16 cellular contexts compared by ENCODE assay signal in genomic region chr19:48627211-48627864, GRCh38. TPM values are rescaled to one million over a fixed set of nuclear protein-coding genes. Genes with fewer than 3 reads are reported as not detected.
DNase-seq lines count a peak whose midpoint lies in the region; ATAC-seq, FAIRE-seq and TF ChIP-seq lines count a peak whose summit lies in the region.
"Had no signal": no experiment of that assay in that cellular context is flagged by ENCODE, and none has a peak within 500 bp of the region (broad histone marks: within the 10 kb centered on the region; RNA-seq: fewer than 3 reads in every experiment).

No MANE protein-coding gene starts in this region.

- POLR2A ChIA-PET in CD4-positive, alpha-beta T cell (lab: Charles Lee), result interaction anchor here (1.1 to 5.0 kb wide), 3 partner anchors 9 to 18 kb away, joined by 4 to 33 read pairs (median 7); partner anchors contain the start of genes DBP, RPL18 and SPHK2

- DNase-seq in Caki2 (ENCODE audit: low read depth), result peak; percentile 61
- no peak for DNase-seq in astrocyte (ENCODE audit: low read depth)
- no peak for DNase-seq in neural crest cell (ENCODE audit: low read depth, low spot score)
- DNase-seq in CD4-positive, alpha-beta T cell, result no peak
- DNase-seq in left lung, result no peak
- DNase-seq: Karpas-422; NCI-H345; nucleus accumbens; SJCRH30; stimulated activated CD4-positive, alpha-beta T cell treated with anti-CD3 and anti-CD28 coated beads, Interleukin-4, amount 100 ng/mL, for 4 hours; testis had no signal

- H3K4me1 Mint-ChIP-seq in astrocyte (ENCODE audit: low read depth, unreplicated experiment), result peaks cover 9% of the 10 kb centered on the region
- peaks cover 48% of the 10 kb centered on the region for H3K4me1 Mint-ChIP-seq in neural crest cell
- H3K4me1 Mint-ChIP-seq in CD4-positive, alpha-beta T cell (ENCODE audit: low read depth), result peaks cover 37% of the 10 kb centered on the region

- ATAC-seq in HG03196 (IDR thresholded peaks at IDR 0.05; ENCODE audit: unreplicated experiment) (no peak), GM21447 (IDR thresholded peaks at IDR 0.05; ENCODE audit: unreplicated experiment) (no peak), left lung (no peak)
- no peak for ATAC-seq in CD4-positive, alpha-beta T cell (ENCODE audit: poor library complexity)

- H3K4me3 Mint-ChIP-seq in astrocyte (ENCODE audit: unreplicated experiment) (peak overlapping the region; percentile 16), neural crest cell (peak overlapping the region; percentile 49)
- H3K4me3 Mint-ChIP-seq in CD4-positive, alpha-beta T cell, result no peak overlapping the region

- intact Hi-C loops in CD4-positive, alpha-beta T cell (cut with DNase I, micrococcal nuclease), result loop anchor here in 1 of 2 experiments (10.0 kb wide), 1 partner anchor 367 kb away; the partner anchor contains the start of genes GYS1 and RUVBL2
- intact Hi-C loops in left lung (cut with DNase I), result no loop called here

- H4K20me1 ChIP-seq in astrocyte (ENCODE audit: insufficient read depth, low read length), result peaks cover 4% of the 10 kb centered on the region

- H3K27me3 Mint-ChIP-seq in astrocyte (ENCODE audit: low read depth, unreplicated experiment), result no peaks in the 10 kb centered on the region
- H3K27me3 Mint-ChIP-seq in neural crest cell (ENCODE audit: low read depth), result peaks cover 11% of the 10 kb centered on the region
- H3K27me3 Mint-ChIP-seq in CD4-positive, alpha-beta T cell, result no peaks in the 10 kb centered on the region

- peaks cover 5% of the 10 kb centered on the region for H3K36me3 Mint-ChIP-seq in astrocyte (ENCODE audit: low read depth, unreplicated experiment)
- no peaks in the 10 kb centered on the region for H3K36me3 Mint-ChIP-seq in neural crest cell (ENCODE audit: low read depth)
- H3K36me3 Mint-ChIP-seq in CD4-positive, alpha-beta T cell (ENCODE audit: low read depth), result peaks cover 49% of the 10 kb centered on the region

- H3K27ac Mint-ChIP-seq in astrocyte (ENCODE audit: unreplicated experiment) (no peak overlapping the region), neural crest cell (ENCODE audit: unreplicated experiment) (no peak overlapping the region)
- H3K27ac Mint-ChIP-seq in CD4-positive, alpha-beta T cell, result no peak overlapping the region

- H3K4me3 ChIP-seq in HUES64 (ENCODE audit: low read length), result no peak overlapping the region
- H3K4me3 ChIP-seq in astrocyte (ENCODE audit: insufficient read depth, low read depth, low read length), result no peak overlapping the region
- no peak overlapping the region for H3K4me3 ChIP-seq in left lung
- H3K4me3 ChIP-seq: SJCRH30, testis had no signal

- CTCF ChIA-PET in CD4-positive, alpha-beta T cell (lab: Charles Lee), result interaction anchor here (0.7 kb wide), 1 partner anchor 98 kb away, joined by 3 read pairs; no protein-coding TSS in a partner anchor

- H2AFZ ChIP-seq in astrocyte (ENCODE audit: low read depth, low read length), result no peak overlapping the region

- FAIRE-seq in astrocyte (lab: Jason Lieb, UNC), result no peak
- FAIRE-seq: endothelial cell of umbilical vein, GM18507 had no signal

- TF ChIP-seq CTCF in astrocyte (IDR thresholded peaks at IDR 0.05; ENCODE audit: insufficient read depth, low read depth, low read length) (no peak), neural crest cell (conservative IDR thresholded peaks at IDR 0.05) (no peak), left lung (IDR thresholded peaks at IDR 0.05) (no peak)
- no peak for TF ChIP-seq CTCF in CD4-positive, alpha-beta T cell (IDR thresholded peaks at IDR 0.05)

- H3K36me3 ChIP-seq in HUES64 (ENCODE audit: insufficient read depth, low read length), result 0 out of 2 replicates have a peak, but pooled peaks cover 3% of the 10 kb centered on the region
- no peaks in the 10 kb centered on the region for H3K36me3 ChIP-seq in astrocyte (ENCODE audit: insufficient read depth, low read length)
- H3K36me3 ChIP-seq in left lung, result peaks cover 0 to 42% of the 10 kb centered on the region in 2 donors

- H3K4me2 ChIP-seq in astrocyte (ENCODE audit: low read length), result no peak overlapping the region

- H3K79me2 ChIP-seq in astrocyte (ENCODE audit: insufficient read depth, low read length), result peaks cover 17% of the 10 kb centered on the region

- H3K27me3 ChIP-seq in HUES64 (ENCODE audit: insufficient read depth, low read length), result no peaks in the 10 kb centered on the region
- H3K27me3 ChIP-seq in astrocyte (ENCODE audit: insufficient read depth, low read length), result no peaks in the 10 kb centered on the region
- no peaks in the 10 kb centered on the region for H3K27me3 ChIP-seq in CD4-positive, alpha-beta T cell (ENCODE audit: control insufficient read depth, insufficient read depth, low read length)
- no peaks in the 10 kb centered on the region for H3K27me3 ChIP-seq in left lung
- H3K27me3 ChIP-seq: SJCRH30, testis had no signal

- H3K4me1 ChIP-seq in HUES64 (ENCODE audit: insufficient read depth, low read length) (peaks cover 13% of the 10 kb centered on the region), astrocyte (ENCODE audit: insufficient read depth, low read length) (peaks cover 20% of the 10 kb centered on the region), left lung (peaks cover 6 to 55% of the 10 kb centered on the region in 2 donors)

- peak overlapping the region; percentile 25; the same call in 1 of the 2 replicates for H3K27ac ChIP-seq in HUES64 (ENCODE audit: low read depth, low read length)
- H3K27ac ChIP-seq in astrocyte (ENCODE audit: low read depth, low read length), result no peak overlapping the region
- no peak overlapping the region for H3K27ac ChIP-seq in CD4-positive, alpha-beta T cell (ENCODE audit: low read depth, low read length)
- H3K27ac ChIP-seq in left lung, result no peak overlapping the region
- H3K27ac ChIP-seq: SJCRH30, testis had no signal

- in situ Hi-C loops in Caki2 (cut with HindIII; ENCODE audit: low pct_unique_long_range_greater_than_20kb, low sequenced_read_pairs), result no loop called here

- H3K9me3 ChIP-seq in HUES64 (ENCODE audit: insufficient read depth, low read depth, low read length), result no peaks in the 10 kb centered on the region
- no peaks in the 10 kb centered on the region for H3K9me3 ChIP-seq in astrocyte (ENCODE audit: insufficient read depth, low read depth, low read length)
- H3K9me3 ChIP-seq in CD4-positive, alpha-beta T cell (ENCODE audit: control insufficient read depth, low read length), result no peaks in the 10 kb centered on the region
- no peaks in the 10 kb centered on the region for H3K9me3 ChIP-seq in left lung
- H3K9me3 ChIP-seq: SJCRH30, testis had no signal

- 85% methylated on average over 6 of the region's 6 CpGs for WGBS in HUES64

- no peaks in the 10 kb centered on the region for H3K9me3 Mint-ChIP-seq in astrocyte (ENCODE audit: unreplicated experiment)
- H3K9me3 Mint-ChIP-seq in neural crest cell, result no peaks in the 10 kb centered on the region
- no peaks in the 10 kb centered on the region for H3K9me3 Mint-ChIP-seq in CD4-positive, alpha-beta T cell

- H3K9ac ChIP-seq in HUES64 (ENCODE audit: low read depth, low read length) (no peak overlapping the region), astrocyte (ENCODE audit: low read length) (no peak overlapping the region)

RNA-seq across cellular contexts. Expression of gene SPHK2, which starts 8.0 kb away (rescaled TPM):
- total RNA-seq in Caki2 (2014; rRNA removed; shearing (Covaris generic); ENCODE audit: low replicate concordance), result 3.6 and 4.8 TPM in 2 replicates
- 34.3 TPM for polyA plus RNA-seq in HUES64 (2013, experiment 1 of 2)
- 32.1 TPM for polyA plus RNA-seq in HUES64 (2013, experiment 2 of 2)
- total RNA-seq in astrocyte (25.4 and 29.4 TPM in 2 replicates), neural crest cell (48.5 and 50.3 TPM in 2 replicates), left lung (10 to 100 TPM; 21.3 to 27.5 TPM)
- total RNA-seq in CD4-positive, alpha-beta T cell, result 10 to 100 TPM; 14.1 to 15.3 TPM

RNA-seq across cellular contexts. Expression of gene RPL18, which starts 8.4 kb away (rescaled TPM):
- 2,144 and 2,176 TPM in 2 replicates for total RNA-seq in Caki2 (2014; rRNA removed; shearing (Covaris generic); ENCODE audit: low replicate concordance)
- 1,104 TPM for polyA plus RNA-seq in HUES64 (2013, experiment 1 of 2)
- 1,173 TPM for polyA plus RNA-seq in HUES64 (2013, experiment 2 of 2)
- total RNA-seq in astrocyte (1,046 and 1,102 TPM in 2 replicates), neural crest cell (1,772 and 1,774 TPM in 2 replicates), left lung (1,000 to 10,000 TPM; 1,028 to 1,088 TPM)
- 1,000 to 10,000 TPM; 2,820 to 2,913 TPM for total RNA-seq in CD4-positive, alpha-beta T cell

RNA-seq across cellular contexts. Expression of gene DBP, which starts 9.8 kb away (rescaled TPM):
- total RNA-seq in Caki2 (2014; rRNA removed; shearing (Covaris generic); ENCODE audit: low replicate concordance), result 6.2 and 15.1 TPM in 2 replicates
- 5.3 TPM for polyA plus RNA-seq in HUES64 (2013, experiment 1 of 2)
- polyA plus RNA-seq in HUES64 (2013, experiment 2 of 2), result 5.3 TPM
- total RNA-seq in astrocyte (1.2 and 1.5 TPM in 2 replicates), neural crest cell (4.9 and 5.2 TPM in 2 replicates), left lung (10 to 100 TPM in 1 of 2 donors, 1 to 10 TPM in 1; 8.9 to 10.5 TPM)
- total RNA-seq in CD4-positive, alpha-beta T cell, result 10 to 100 TPM; 48.3 to 55.6 TPM

RNA-seq across cellular contexts. Expression of gene FAM83E, which starts 12.5 kb away (rescaled TPM):
- not detected in 2 replicates for total RNA-seq in Caki2 (2014; rRNA removed; shearing (Covaris generic); ENCODE audit: low replicate concordance)
- 1.1 TPM for polyA plus RNA-seq in HUES64 (2013, experiment 1 of 2)
- 1.3 TPM for polyA plus RNA-seq in HUES64 (2013, experiment 2 of 2)
- total RNA-seq in astrocyte (1.3 and 1.7 TPM in 2 replicates), neural crest cell (5.9 and 6.1 TPM in 2 replicates), left lung (10 to 100 TPM; 15.5 to 50.0 TPM)
- 1 to 10 TPM; 1.6 to 2.6 TPM for total RNA-seq in CD4-positive, alpha-beta T cell

RNA-seq across cellular contexts. Expression of gene CA11, which starts 18.6 kb away (rescaled TPM):
- total RNA-seq in Caki2 (2014; rRNA removed; shearing (Covaris generic); ENCODE audit: low replicate concordance), result 0.46 and 2.2 TPM in 2 replicates
- 61.6 TPM for polyA plus RNA-seq in HUES64 (2013, experiment 1 of 2)
- 56.1 TPM for polyA plus RNA-seq in HUES64 (2013, experiment 2 of 2)
- total RNA-seq in astrocyte, result 9.5 and 9.8 TPM in 2 replicates
- 11.4 and 13.0 TPM in 2 replicates for total RNA-seq in neural crest cell
- total RNA-seq in CD4-positive, alpha-beta T cell, result 10 to 100 TPM; 11.0 to 12.4 TPM
- total RNA-seq in left lung, result 1 to 10 TPM; 3.6 to 3.9 TPM
